In genomic region chr3:114428173-114428606, GRCh38 we compare ENCODE assay signal across 16 cellular contexts.
DNase-seq lines count a peak whose midpoint lies in the region; ATAC-seq and TF ChIP-seq lines count a peak whose summit lies in the region.
"Had no signal": no experiment of that assay in that cellular context is flagged by ENCODE, and none has a peak within 500 bp of the region (broad histone marks: within the 10 kb centered on the region; RNA-seq: fewer than 3 reads in every experiment).

No MANE protein-coding gene starts in this region.

- DNase-seq in OCI-LY7 (ENCODE audit: low spot score) (no peak), NCI-H2107 (lab: John Stamatoyannopoulos, UW) (no peak), cardiac septum (ENCODE audit: low spot score) (no peak), NCI-H526 (lab: John Stamatoyannopoulos, UW) (no peak), NCI-H2029 treated with DMSO at 0.1 percent for 48 hours (lab: John Stamatoyannopoulos, UW) (no peak)
- DNase-seq: activated CD4-positive, alpha-beta memory T cell treated with anti-CD3 and anti-CD28 coated beads, Interleukin-2, amount 10 ng/mL, durations not matched to agents 7 days and 5 days; foreskin melanocyte; H7; KG1; NCI-H510A treated with DMSO at 0.1 percent for 48 hours; ovary; tibial artery had no signal

- H3K4me2 ChIP-seq in OCI-LY7 (ENCODE audit: low read length) = peak overlapping the region; percentile 24; the same call in 1 of the 2 replicates

- no peak for TF ChIP-seq POLR2A in GM18505 (IDR thresholded peaks at IDR 0.05; ENCODE audit: borderline replicate concordance, extremely low read depth, insufficient read depth, insufficient read length)

- CTCF ChIA-PET in OCI-LY7 (lab: Charles Lee; ENCODE audit: unreplicated experiment) = interaction anchor here (1.1 kb wide), 1 partner anchor 22 kb away, joined by 4 read pairs; no protein-coding TSS in a partner anchor

- H3K4me3 ChIP-seq in OCI-LY7 (ENCODE audit: low read depth, low read length, poor library complexity, severe bottlenecking) = no peak overlapping the region
- H3K4me3 ChIP-seq: ovary, tibial artery had no signal

- no peaks in the 10 kb centered on the region for H3K79me2 ChIP-seq in OCI-LY7 (ENCODE audit: insufficient read depth, low read depth, low read length)

- no peaks in the 10 kb centered on the region for H4K20me1 ChIP-seq in OCI-LY7 (ENCODE audit: insufficient read depth, low read length)

- POLR2A ChIA-PET in OCI-LY7 (lab: Charles Lee) = interaction anchor here (1.4 kb wide), 1 partner anchor 20 kb away, joined by 4 read pairs; no protein-coding TSS in a partner anchor

- ATAC-seq in GM18505 (IDR thresholded peaks at IDR 0.05; ENCODE audit: unreplicated experiment) (peak; percentile 90), GM21526 (IDR thresholded peaks at IDR 0.05; ENCODE audit: low FRiP score, unreplicated experiment) (peak; percentile 90), HG03139 (IDR thresholded peaks at IDR 0.05; ENCODE audit: unreplicated experiment) (peak; percentile 91)
- ATAC-seq: SK-N-SH treated with all-trans-retinoic acid at 6 μM for 48 hours had no signal

- TF ChIP-seq CTCF in OCI-LY7 (conservative IDR thresholded peaks at IDR 0.05; ENCODE audit: low read length) = no peak

- intact Hi-C loops in OCI-LY7 (cut with micrococcal nuclease; ENCODE audit: unreplicated experiment) = no loop called here
- intact Hi-C loops in cardiac septum (cut with DNase I) = no loop called here

- H3K36me3 ChIP-seq in OCI-LY7 (ENCODE audit: insufficient read depth, low read length) = no peaks in the 10 kb centered on the region
- H3K36me3 ChIP-seq: ovary, tibial artery had no signal

- BruUV-seq in OCI-LY7 (replicated peaks; lab: Mats Ljungman, UMichigan) = no TSS peak

- H2AFZ ChIP-seq in OCI-LY7 (ENCODE audit: low read length) = no peak overlapping the region

- H3K9me3 ChIP-seq in OCI-LY7 (ENCODE audit: low read length) = no peaks in the 10 kb centered on the region
- H3K9me3 ChIP-seq: ovary, tibial artery had no signal

- H3K9me2 ChIP-seq in OCI-LY7 (ENCODE audit: insufficient read depth, low read length) = no peaks in the 10 kb centered on the region

- peaks cover 11% of the 10 kb centered on the region for H3K4me1 ChIP-seq in OCI-LY7 (ENCODE audit: insufficient read depth, low read length, poor library complexity, severe bottlenecking)

- no peak overlapping the region for H3K27ac ChIP-seq in OCI-LY7 (ENCODE audit: low read depth, low read length, poor library complexity, severe bottlenecking)
- H3K27ac ChIP-seq: ovary, tibial artery had no signal
